Comparison of ENCODE assay signal across 11 cellular contexts in the genomic region with DNA sequence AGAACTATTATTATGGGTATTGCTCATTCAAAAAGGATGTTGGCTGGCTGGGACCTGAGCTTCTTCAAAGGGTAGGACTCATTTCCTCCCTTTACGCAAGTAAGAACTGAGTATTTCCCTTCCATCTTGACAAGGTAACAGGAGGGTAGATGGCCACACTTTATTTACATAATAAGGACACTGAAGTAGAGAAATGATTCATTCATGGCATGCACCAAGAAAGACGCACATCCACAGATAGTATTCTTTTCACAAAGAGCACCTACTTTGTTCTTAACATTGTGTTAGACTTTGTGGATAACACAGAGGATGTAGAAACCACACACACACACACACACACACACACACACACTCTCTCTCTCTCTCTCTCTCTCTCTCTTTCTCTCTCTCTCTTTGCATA.
DNase-seq lines count a peak whose midpoint lies in the region; ATAC-seq, FAIRE-seq and TF ChIP-seq lines count a peak whose summit lies in the region.
"Had no signal": no experiment of that assay in that cellular context is flagged by ENCODE, and none has a peak within 500 bp of the region (broad histone marks: within the 10 kb centered on the region; RNA-seq: fewer than 3 reads in every experiment).

No MANE protein-coding gene starts in this region.

- H3K27me3 ChIP-seq in endodermal cell (ENCODE audit: control insufficient read depth, insufficient read depth, low read length, poor library complexity, severe bottlenecking) (no peaks in the 10 kb centered on the region), pancreas (no peaks in the 10 kb centered on the region)
- no peaks in the 10 kb centered on the region for H3K27me3 ChIP-seq in effector memory CD4-positive, alpha-beta T cell (replicated peaks; ENCODE audit: control insufficient read depth, insufficient read depth, low read length, poor library complexity, severe bottlenecking)

- H3K27me3 Mint-ChIP-seq in T-helper 2 cell treated with Interferon-gamma antibody and Interleukin-4, amounts not matched to agents 5 μg/mL and 100 μg/mL, for 36 hours (ENCODE audit: low read depth) = no peaks in the 10 kb centered on the region
- no peaks in the 10 kb centered on the region for H3K27me3 Mint-ChIP-seq in endodermal cell (ENCODE audit: insufficient read depth)

- ATAC-seq in GM18517 (IDR thresholded peaks at IDR 0.05; ENCODE audit: unreplicated experiment) = peak; percentile 75
- peak; percentile 75 for ATAC-seq in GM19452 (IDR thresholded peaks at IDR 0.05; ENCODE audit: unreplicated experiment)
- peak; percentile 41 for ATAC-seq in HG02970 (IDR thresholded peaks at IDR 0.05; ENCODE audit: low FRiP score, unreplicated experiment)
- ATAC-seq in pancreas = no peak
- ATAC-seq: right cardiac atrium had no signal

- no peak overlapping the region for H3K9ac ChIP-seq in endodermal cell (ENCODE audit: extremely low read depth, low read length, poor library complexity, severe bottlenecking)

- H3K36me3 Mint-ChIP-seq in T-helper 2 cell treated with Interferon-gamma antibody and Interleukin-4, amounts not matched to agents 5 μg/mL and 100 μg/mL, for 36 hours (ENCODE audit: low read depth) = no peaks in the 10 kb centered on the region
- no peaks in the 10 kb centered on the region for H3K36me3 Mint-ChIP-seq in endodermal cell (ENCODE audit: low read depth)

- DNase-seq in T-helper 2 cell treated with Interferon-gamma antibody and Interleukin-4, amounts not matched to agents 5 μg/mL and 100 μg/mL, for 36 hours (ENCODE audit: low spot score) = peak; percentile 10
- DNase-seq in endodermal cell (no peak), cardiac septum (ENCODE audit: low spot score) (no peak), pancreas (no peak)
- no peak for DNase-seq in effector memory CD4-positive, alpha-beta T cell
- DNase-seq: right cardiac atrium, RPMI8226 had no signal

- H3K4me3 Mint-ChIP-seq in T-helper 2 cell treated with Interferon-gamma antibody and Interleukin-4, amounts not matched to agents 5 μg/mL and 100 μg/mL, for 36 hours = no peak overlapping the region
- H3K4me3 Mint-ChIP-seq in endodermal cell = no peak overlapping the region

- H3K4me1 ChIP-seq in endodermal cell (ENCODE audit: control insufficient read depth, insufficient read depth, low read length) (no peaks in the 10 kb centered on the region), pancreas (no peaks in the 10 kb centered on the region)
- peaks cover 4% of the 10 kb centered on the region for H3K4me1 ChIP-seq in effector memory CD4-positive, alpha-beta T cell (ENCODE audit: control insufficient read depth, insufficient read depth, low read length, poor library complexity, severe bottlenecking)

- H3K36me3 ChIP-seq in endodermal cell (ENCODE audit: control insufficient read depth, insufficient read depth, low read length) = peaks cover 5% of the 10 kb centered on the region
- H3K36me3 ChIP-seq in effector memory CD4-positive, alpha-beta T cell (ENCODE audit: control insufficient read depth, insufficient read depth, low read length) = no peaks in the 10 kb centered on the region
- no peaks in the 10 kb centered on the region for H3K36me3 ChIP-seq in pancreas

- no peak for FAIRE-seq in pancreas (lab: Jason Lieb, UNC)

- H3K4me3 ChIP-seq in endodermal cell (ENCODE audit: low read length) (no peak overlapping the region), pancreas (no peak overlapping the region)
- no peak overlapping the region for H3K4me3 ChIP-seq in effector memory CD4-positive, alpha-beta T cell (ENCODE audit: insufficient read depth, low read depth, low read length, poor library complexity, severe bottlenecking)

- no peaks in the 10 kb centered on the region for H3K9me3 Mint-ChIP-seq in T-helper 2 cell treated with Interferon-gamma antibody and Interleukin-4, amounts not matched to agents 5 μg/mL and 100 μg/mL, for 36 hours
- no peaks in the 10 kb centered on the region for H3K9me3 Mint-ChIP-seq in endodermal cell

- H3K4me1 Mint-ChIP-seq in T-helper 2 cell treated with Interferon-gamma antibody and Interleukin-4, amounts not matched to agents 5 μg/mL and 100 μg/mL, for 36 hours (ENCODE audit: low read depth) = peaks cover 25% of the 10 kb centered on the region
- peaks cover 5% of the 10 kb centered on the region for H3K4me1 Mint-ChIP-seq in endodermal cell

- WGBS in endodermal cell (ENCODE audit: insufficient coverage in 1 of 2, insufficient read length in 1 of 2), 2 experiments = 33% methylated on average over 2 of the region's 2 CpGs; no CpG with 5 or more reads in 1 of the 2 experiments
- 43 to 46% methylated on average over 2 of the region's 2 CpGs for WGBS in pancreas, 2 donors

- peak overlapping the region; percentile 60 for H3K27ac Mint-ChIP-seq in T-helper 2 cell treated with Interferon-gamma antibody and Interleukin-4, amounts not matched to agents 5 μg/mL and 100 μg/mL, for 36 hours
- H3K27ac Mint-ChIP-seq in endodermal cell = no peak overlapping the region

- TF ChIP-seq CTCF in endodermal cell (conservative IDR thresholded peaks at IDR 0.05) = no peak
- no peak for TF ChIP-seq CTCF in pancreas (IDR thresholded peaks at IDR 0.05)

- H3K9me3 ChIP-seq in endodermal cell (ENCODE audit: control insufficient read depth, low read length) (no peaks in the 10 kb centered on the region), pancreas (no peaks in the 10 kb centered on the region)
- no peaks in the 10 kb centered on the region for H3K9me3 ChIP-seq in effector memory CD4-positive, alpha-beta T cell (ENCODE audit: control insufficient read depth, low read length)

- intact Hi-C loops in cardiac septum (cut with DNase I) (no loop called here), pancreas (cut with DNase I) (no loop called here)

- H3K27ac ChIP-seq in endodermal cell (ENCODE audit: low read depth, low read length) (no peak overlapping the region), pancreas (no peak overlapping the region)
- no peak overlapping the region for H3K27ac ChIP-seq in effector memory CD4-positive, alpha-beta T cell (ENCODE audit: insufficient read depth, low read length, poor library complexity, severe bottlenecking)
- H3K27ac ChIP-seq: VCaP had no signal

Comparison
In these comparisons a context has a peak if more than half of its experiments do, and no peak if none do; other contexts are left out.
1. ATAC-seq: peak in GM18517 (single experiment), GM19452 (single experiment) and HG02970 (single experiment); none in pancreas (0 of 4).